Comparison of ENCODE assay signal across 1 cellular context in the genomic region with DNA sequence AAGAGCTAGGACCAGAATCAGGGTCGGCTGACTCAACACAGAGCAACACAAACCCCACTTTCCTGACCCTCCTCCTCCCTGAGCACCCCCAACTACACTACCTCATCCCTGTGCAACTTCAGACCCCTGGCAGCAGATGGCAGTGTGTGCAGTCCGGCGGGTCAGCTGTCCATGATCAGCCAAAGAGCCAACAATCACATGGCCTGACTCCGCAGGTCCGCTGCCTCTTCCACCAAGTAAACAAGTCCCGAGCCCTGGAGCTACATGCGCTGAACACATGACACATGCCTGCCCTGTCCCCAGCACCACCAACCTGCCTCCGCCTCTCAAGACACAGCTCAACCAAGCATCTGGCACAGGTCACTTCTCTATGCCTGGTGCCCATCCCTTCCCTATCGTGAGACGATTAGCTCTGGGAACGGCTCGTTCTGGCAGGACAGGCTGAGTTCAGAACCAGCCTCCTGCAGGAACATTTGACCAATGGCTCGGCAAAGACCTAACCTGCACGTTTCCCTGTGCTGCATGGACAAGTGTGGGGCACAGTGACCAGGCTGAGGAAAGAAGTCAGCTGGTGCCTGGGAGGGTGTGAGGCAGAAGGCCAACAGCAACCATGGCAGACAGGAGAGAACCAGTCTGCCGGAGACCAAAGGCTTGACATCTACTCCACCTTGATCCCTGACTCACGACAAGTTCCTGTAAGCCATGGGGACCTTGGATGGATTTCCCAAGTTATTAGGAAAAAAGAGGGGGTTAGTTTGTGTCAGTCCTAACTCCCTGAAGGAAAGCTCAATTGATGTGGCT.
TF ChIP-seq lines count a peak whose summit lies in the region.

No MANE protein-coding gene starts in this region.

TF ChIP-seq in HepG2, 621 proteins besides CTCF, POLR2A, EP300 and RAD21 (continued from another document and continues in another):
- no peak for TF ChIP-seq FOXA1 (IDR thresholded peaks at IDR 0.05)
- peak; percentile 70 for TF ChIP-seq FOXA1 (CRISPR knock-in tag; IDR thresholded peaks at IDR 0.05)
- TF ChIP-seq FOXO1 (CRISPR knock-in tag; IDR thresholded peaks at IDR 0.05) = 0 out of 2 replicates have a peak, but pooled peaks have one; percentile 44
- no peak for TF ChIP-seq ZNF414 (CRISPR knock-in tag; IDR thresholded peaks at IDR 0.05)
- TF ChIP-seq SMC3 (IDR thresholded peaks at IDR 0.05; ENCODE audit: low read length) = peak; percentile 49; the same call in 1 of the 2 replicates
- TF ChIP-seq TRIM24 (CRISPR knock-in tag; IDR thresholded peaks at IDR 0.05) = no peak
- TF ChIP-seq ZNF34 (CRISPR knock-in tag; IDR thresholded peaks at IDR 0.05; ENCODE audit: borderline replicate concordance) = no peak
- TF ChIP-seq IKZF1 (IDR thresholded peaks at IDR 0.05) = no peak
- peak; percentile 92; the same call in 1 of the 2 replicates for TF ChIP-seq ZBTB4 (CRISPR knock-in tag; IDR thresholded peaks at IDR 0.05; ENCODE audit: borderline replicate concordance)
- no peak for TF ChIP-seq MIER2 (CRISPR knock-in tag; IDR thresholded peaks at IDR 0.05)
- TF ChIP-seq TOPORS (CRISPR knock-in tag; IDR thresholded peaks at IDR 0.05) = no peak
- TF ChIP-seq CBX5 (CRISPR knock-in tag; IDR thresholded peaks at IDR 0.05; ENCODE audit: borderline replicate concordance) = peak; percentile 41; the same call in 1 of the 2 replicates
- no peak for TF ChIP-seq ZC3H13 (CRISPR knock-in tag; IDR thresholded peaks at IDR 0.05)
- TF ChIP-seq BRF2 (CRISPR knock-in tag; IDR thresholded peaks at IDR 0.05) = no peak
- TF ChIP-seq EZH2 (conservative IDR thresholded peaks at IDR 0.05; ENCODE audit: low read depth, low read length) = no peak
- no peak for TF ChIP-seq ZSCAN25 (CRISPR knock-in tag; IDR thresholded peaks at IDR 0.05)
- TF ChIP-seq MYC (CRISPR knock-in tag; IDR thresholded peaks at IDR 0.05; ENCODE audit: borderline replicate concordance) = peak; percentile 42; the same call in 1 of the 2 replicates
- 0 out of 4 replicates have a peak, but pooled peaks have one; percentile 35 to 57 for TF ChIP-seq HMGXB4 (CRISPR knock-in tag; IDR thresholded peaks at IDR 0.05; ENCODE audit: borderline replicate concordance in 1 of 2, low read depth in 1 of 2)
- TF ChIP-seq FOXK1 (CRISPR knock-in tag; IDR thresholded peaks at IDR 0.05; ENCODE audit: borderline replicate concordance, low read depth) = peak; percentile 58; the same call in 1 of the 2 replicates
- TF ChIP-seq HOXA7 (CRISPR knock-in tag; IDR thresholded peaks at IDR 0.05) = no peak
- TF ChIP-seq RNF2 (conservative IDR thresholded peaks at IDR 0.05; ENCODE audit: low read depth) = no peak
- TF ChIP-seq, protein P1, sequence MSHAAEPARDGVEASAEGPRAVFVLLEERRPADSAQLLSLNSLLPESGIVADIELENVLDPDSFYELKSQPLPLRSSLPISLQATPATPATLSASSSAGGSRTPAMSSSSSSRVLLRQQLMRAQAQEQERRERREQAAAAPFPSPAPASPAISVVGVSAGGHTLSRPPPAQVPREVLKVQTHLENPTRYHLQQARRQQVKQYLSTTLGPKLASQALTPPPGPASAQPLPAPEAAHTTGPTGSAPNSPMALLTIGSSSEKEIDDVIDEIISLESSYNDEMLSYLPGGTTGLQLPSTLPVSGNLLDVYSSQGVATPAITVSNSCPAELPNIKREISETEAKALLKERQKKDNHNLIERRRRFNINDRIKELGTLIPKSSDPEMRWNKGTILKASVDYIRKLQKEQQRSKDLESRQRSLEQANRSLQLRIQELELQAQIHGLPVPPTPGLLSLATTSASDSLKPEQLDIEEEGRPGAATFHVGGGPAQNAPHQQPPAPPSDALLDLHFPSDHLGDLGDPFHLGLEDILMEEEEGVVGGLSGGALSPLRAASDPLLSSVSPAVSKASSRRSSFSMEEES (CRISPR knock-in tag; IDR thresholded peaks at IDR 0.05) = peak; percentile 73
- 0 out of 2 replicates have a peak, but pooled peaks have one; percentile 13 for TF ChIP-seq GABPB1 (CRISPR knock-in tag; IDR thresholded peaks at IDR 0.05)
- TF ChIP-seq ZNF687 (CRISPR knock-in tag; IDR thresholded peaks at IDR 0.05) = peak; percentile 72
- TF ChIP-seq SSRP1 (CRISPR knock-in tag; IDR thresholded peaks at IDR 0.05) = 0 out of 2 replicates have a peak, but pooled peaks have one; percentile 30
- TF ChIP-seq ZNF574 (CRISPR knock-in tag; IDR thresholded peaks at IDR 0.05) = peak; percentile 61; the same call in 1 of the 2 replicates
- TF ChIP-seq POGZ (CRISPR knock-in tag; IDR thresholded peaks at IDR 0.05) = peak; percentile 86
- TF ChIP-seq FOSL2 (CRISPR knock-in tag; IDR thresholded peaks at IDR 0.05) = peak; percentile 22; the same call in 1 of the 2 replicates
- TF ChIP-seq ZNF570 (CRISPR knock-in tag; IDR thresholded peaks at IDR 0.05; ENCODE audit: borderline replicate concordance) = no peak
- no peak for TF ChIP-seq ZNF12 (CRISPR knock-in tag; IDR thresholded peaks at IDR 0.05)
- no peak for TF ChIP-seq ZUFSP (CRISPR knock-in tag; IDR thresholded peaks at IDR 0.05; ENCODE audit: borderline replicate concordance)
- no peak for TF ChIP-seq GPN1 (CRISPR knock-in tag; IDR thresholded peaks at IDR 0.05; ENCODE audit: borderline replicate concordance)
- 0 out of 2 replicates have a peak, but pooled peaks have one; percentile 23 for TF ChIP-seq ZNF350 (CRISPR knock-in tag; IDR thresholded peaks at IDR 0.05; ENCODE audit: borderline replicate concordance, low read depth)
- TF ChIP-seq MTF2 (CRISPR knock-in tag; IDR thresholded peaks at IDR 0.05; ENCODE audit: borderline replicate concordance) = no peak
- peak; percentile 85 for TF ChIP-seq TFAP4 (IDR thresholded peaks at IDR 0.05; ENCODE audit: borderline replicate concordance, low read depth)
- no peak for TF ChIP-seq MIER3 (CRISPR knock-in tag; IDR thresholded peaks at IDR 0.05; ENCODE audit: borderline replicate concordance)
- no peak for TF ChIP-seq YEATS4 (CRISPR knock-in tag; IDR thresholded peaks at IDR 0.05; ENCODE audit: borderline replicate concordance)
- TF ChIP-seq MXI1 (IDR thresholded peaks at IDR 0.05; ENCODE audit: borderline replicate concordance, low read depth, low read length) = peak; percentile 64; the same call in 1 of the 3 replicates
- TF ChIP-seq FOXA3 (CRISPR knock-in tag; IDR thresholded peaks at IDR 0.05) = peak; percentile 61; the same call in 1 of the 2 replicates
